ENCODE assay signal across 24 cellular contexts in genomic region chr11:11572386-11572785, GRCh38. TPM values are rescaled to one million over a fixed set of nuclear protein-coding genes. Genes with fewer than 3 reads are reported as not detected.
DNase-seq lines count a peak whose midpoint lies in the region; ATAC-seq, FAIRE-seq and TF ChIP-seq lines count a peak whose summit lies in the region.
"Had no signal": no experiment of that assay in that cellular context is flagged by ENCODE, and none has a peak within 500 bp of the region (broad histone marks: within the 10 kb centered on the region; RNA-seq: fewer than 3 reads in every experiment).

No MANE protein-coding gene starts in this region.

- no peak for FAIRE-seq in HTR-8/SVneo (lab: Jason Lieb, UNC)
- FAIRE-seq: G401.6, GM18507, RCC 7860 had no signal

- no peaks in the 10 kb centered on the region for H3K9me3 Mint-ChIP-seq in activated T-helper 1 cell treated with anti-CD3 and anti-CD28 coated beads, Interleukin-12 subunit alpha, Interleukin-12 subunit beta, Interleukin-2, Interleukin-4 antibody, amounts not matched to agents 30 ng/mL and 10 ng/mL and 1 ng/mL, durations not matched to agents 14 hours and 24 hours and 36 hours
- H3K9me3 Mint-ChIP-seq: CD8-positive, alpha-beta memory T cell had no signal

- H3K27me3 ChIP-seq in KMS-11 (ENCODE audit: insufficient read depth, low read depth) (no peaks in the 10 kb centered on the region), gastroesophageal sphincter (no peaks in the 10 kb centered on the region), WERI-Rb-1 (ENCODE audit: insufficient read depth, low read depth, severe bottlenecking) (no peaks in the 10 kb centered on the region)

- no peak for TF ChIP-seq POLR2A in gastroesophageal sphincter (IDR thresholded peaks at IDR 0.05)

- peaks cover 8% of the 10 kb centered on the region; the same call in 1 of the 2 replicates for H3K79me2 ChIP-seq in KMS-11 (ENCODE audit: insufficient read depth, low read depth)

- H3K27ac ChIP-seq in KMS-11 (no peak overlapping the region), gastroesophageal sphincter (peak overlapping the region in 3 of 4 donors; percentile 67 to 72 (median 68)), WERI-Rb-1 (no peak overlapping the region)
- H3K27ac ChIP-seq: HL-60 had no signal

- no peak overlapping the region for H3K4me3 Mint-ChIP-seq in activated T-helper 1 cell treated with anti-CD3 and anti-CD28 coated beads, Interleukin-12 subunit alpha, Interleukin-12 subunit beta, Interleukin-2, Interleukin-4 antibody, amounts not matched to agents 30 ng/mL and 10 ng/mL and 1 ng/mL, durations not matched to agents 14 hours and 24 hours and 36 hours
- H3K4me3 Mint-ChIP-seq: CD8-positive, alpha-beta memory T cell had no signal

- DNase-seq in astrocyte of the hippocampus (ENCODE audit: low read depth, low spot score) (peak; percentile 37), HTR-8/SVneo (ENCODE audit: insufficient read length, low spot score) (no peak), WERI-Rb-1 (no peak), NCI-H524 (lab: John Stamatoyannopoulos, UW) (no peak)
- no peak for DNase-seq in activated T-helper 1 cell treated with anti-CD3 and anti-CD28 coated beads, Interleukin-12 subunit alpha, Interleukin-12 subunit beta, Interleukin-2, Interleukin-4 antibody, amounts not matched to agents 30 ng/mL and 10 ng/mL and 1 ng/mL, durations not matched to agents 14 hours and 24 hours and 36 hours (ENCODE audit: low spot score)
- DNase-seq: AML-193; C1 segment of cervical spinal cord; Calu3; CD8-positive, alpha-beta memory T cell; DMS153; H7; MV-4-11; NCI-H1105 treated with DMSO at 0.1 percent for 48 hours; NCI-H2029 treated with DMSO at 0.1 percent for 48 hours; NCI-H226; NCI-H524 treated with DMSO at 0.1 percent for 48 hours had no signal

- H4K20me1 ChIP-seq in KMS-11 (ENCODE audit: insufficient read depth), result no peaks in the 10 kb centered on the region

- no peak overlapping the region for H3K4me3 ChIP-seq in KMS-11 (IDR thresholded peaks at IDR 0.05; ENCODE audit: insufficient read depth, low read depth, low read length)
- H3K4me3 ChIP-seq in gastroesophageal sphincter, result no peak overlapping the region
- no peak overlapping the region for H3K4me3 ChIP-seq in WERI-Rb-1 (ENCODE audit: low read depth, low read length)

- no peak overlapping the region for H2AFZ ChIP-seq in KMS-11 (ENCODE audit: low read depth)

- H3K9me3 ChIP-seq in gastroesophageal sphincter (no peaks in the 10 kb centered on the region), WERI-Rb-1 (ENCODE audit: severe bottlenecking) (no peaks in the 10 kb centered on the region)

- TF ChIP-seq EP300 in gastroesophageal sphincter (IDR thresholded peaks at IDR 0.05), result no peak

- intact Hi-C loops in activated T-helper 1 cell treated with anti-CD3 and anti-CD28 coated beads, Interleukin-12 subunit alpha, Interleukin-12 subunit beta, Interleukin-2, Interleukin-4 antibody, amounts not matched to agents 30 ng/mL and 10 ng/mL and 1 ng/mL, durations not matched to agents 14 hours and 24 hours and 36 hours (cut with micrococcal nuclease), result no loop called here

- H3K4me1 Mint-ChIP-seq in activated T-helper 1 cell treated with anti-CD3 and anti-CD28 coated beads, Interleukin-12 subunit alpha, Interleukin-12 subunit beta, Interleukin-2, Interleukin-4 antibody, amounts not matched to agents 30 ng/mL and 10 ng/mL and 1 ng/mL, durations not matched to agents 14 hours and 24 hours and 36 hours (ENCODE audit: low read depth), result peaks cover 36% of the 10 kb centered on the region
- H3K4me1 Mint-ChIP-seq: CD8-positive, alpha-beta memory T cell had no signal

- H3K4me1 ChIP-seq in KMS-11 (ENCODE audit: low read depth, poor library complexity, severe bottlenecking), result peaks cover 51% of the 10 kb centered on the region
- H3K4me1 ChIP-seq in gastroesophageal sphincter, result peaks cover 0 to 98% (median 16%) of the 10 kb centered on the region in 3 donors

- peak; percentile 70 for ATAC-seq in gastroesophageal sphincter
- ATAC-seq: Right ventricle myocardium inferior had no signal

- H3K36me3 Mint-ChIP-seq in activated T-helper 1 cell treated with anti-CD3 and anti-CD28 coated beads, Interleukin-12 subunit alpha, Interleukin-12 subunit beta, Interleukin-2, Interleukin-4 antibody, amounts not matched to agents 30 ng/mL and 10 ng/mL and 1 ng/mL, durations not matched to agents 14 hours and 24 hours and 36 hours (ENCODE audit: low read depth), result no peaks in the 10 kb centered on the region
- H3K36me3 Mint-ChIP-seq: CD8-positive, alpha-beta memory T cell had no signal

- H3K27ac Mint-ChIP-seq in activated T-helper 1 cell treated with anti-CD3 and anti-CD28 coated beads, Interleukin-12 subunit alpha, Interleukin-12 subunit beta, Interleukin-2, Interleukin-4 antibody, amounts not matched to agents 30 ng/mL and 10 ng/mL and 1 ng/mL, durations not matched to agents 14 hours and 24 hours and 36 hours, result no peak overlapping the region
- H3K27ac Mint-ChIP-seq: CD8-positive, alpha-beta memory T cell had no signal

- TF ChIP-seq CTCF in KMS-11 (conservative IDR thresholded peaks at IDR 0.05; ENCODE audit: low read depth, low read length), result no peak
- no peak for TF ChIP-seq CTCF in gastroesophageal sphincter (IDR thresholded peaks at IDR 0.05)
- no peak for TF ChIP-seq CTCF in WERI-Rb-1 (IDR thresholded peaks at IDR 0.05; ENCODE audit: low read depth, low read length)

- 29 to 92% methylated on average over 1 to 2 of the region's 7 CpGs for WGBS in gastroesophageal sphincter (ENCODE audit: low coverage in 1 of 2), 2 donors

- no peak overlapping the region for H3K9ac ChIP-seq in KMS-11

- H3K36me3 ChIP-seq in KMS-11 (ENCODE audit: insufficient read depth) (no peaks in the 10 kb centered on the region), gastroesophageal sphincter (no peaks in the 10 kb centered on the region), WERI-Rb-1 (no peaks in the 10 kb centered on the region)

- H3K4me2 ChIP-seq in KMS-11, result peak overlapping the region; percentile 29; the same call in 1 of the 2 replicates

- no peaks in the 10 kb centered on the region for H3K27me3 Mint-ChIP-seq in activated T-helper 1 cell treated with anti-CD3 and anti-CD28 coated beads, Interleukin-12 subunit alpha, Interleukin-12 subunit beta, Interleukin-2, Interleukin-4 antibody, amounts not matched to agents 30 ng/mL and 10 ng/mL and 1 ng/mL, durations not matched to agents 14 hours and 24 hours and 36 hours (ENCODE audit: insufficient read depth)

RNA-seq across cellular contexts. Expression of gene GALNT18, which starts 49.4 kb away (rescaled TPM):
- 10 to 100 TPM; 16.0 to 65.6 (median 35.2) TPM for total RNA-seq in gastroesophageal sphincter
- 5.3 and 5.7 TPM in 2 replicates for total RNA-seq in activated T-helper 1 cell treated with anti-CD3 and anti-CD28 coated beads, Interleukin-12 subunit alpha, Interleukin-12 subunit beta, Interleukin-2, Interleukin-4 antibody, amounts not matched to agents 30 ng/mL and 10 ng/mL and 1 ng/mL, durations not matched to agents 14 hours and 24 hours and 36 hours
- total RNA-seq: OCI-LY7 had no signal

Comparison
In these comparisons a context has a peak if more than half of its experiments do, and no peak if none do; other contexts are left out.
1. H3K27ac ChIP-seq: peak in gastroesophageal sphincter (3 of 4); none in KMS-11 (single experiment) and WERI-Rb-1 (single experiment).